ENCODE assay signal across 1 cellular context in the genomic region with DNA sequence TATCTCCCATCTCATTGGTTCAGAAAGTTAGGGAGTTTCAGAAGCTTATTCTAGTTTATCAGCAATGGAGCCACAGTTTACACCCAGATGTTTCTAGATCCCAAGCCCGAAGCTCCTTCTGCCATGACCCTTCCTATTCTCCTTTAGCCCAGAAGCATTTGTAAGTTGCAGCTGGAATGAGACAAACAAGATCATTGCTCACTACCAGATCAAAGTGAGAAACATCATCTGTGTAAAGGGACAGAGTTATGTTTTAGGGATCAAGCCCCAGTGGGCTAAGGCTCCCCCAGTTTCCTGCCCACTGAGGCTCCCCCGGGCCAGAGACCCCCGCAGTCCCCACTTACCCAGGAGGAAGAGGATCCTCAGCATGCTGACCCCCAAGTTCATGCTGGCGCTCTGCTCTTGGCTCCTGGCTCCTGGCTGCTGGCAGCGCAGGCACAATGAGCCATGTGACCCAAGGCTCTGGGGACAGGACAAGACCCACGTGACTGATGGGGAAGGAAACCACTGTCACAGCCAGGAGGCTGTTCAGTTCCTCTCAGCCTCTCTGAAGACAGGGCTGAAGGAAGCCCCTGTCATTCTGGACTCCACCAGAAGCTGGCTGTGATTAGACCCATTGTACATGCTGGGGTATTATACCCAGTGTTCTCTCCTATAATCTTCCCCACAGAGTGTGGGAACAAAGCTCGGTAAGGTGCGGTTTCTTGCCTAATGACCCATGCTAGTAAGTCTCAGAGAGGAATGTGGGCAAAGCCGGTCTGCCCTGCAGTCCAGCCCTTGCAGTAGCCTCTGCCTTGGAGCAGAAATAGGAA.
TF ChIP-seq lines count a peak whose summit lies in the region.

TSS of gene TMEM273 (minus strand) at position 442 of the 812 bp plus-strand sequence. CDS start at position 387, 55 bp downstream.

TF ChIP-seq in K562, 482 proteins besides CTCF, POLR2A, EP300 and RAD21 (continued from another document and continues in another):
- TF ChIP-seq, protein P1, sequence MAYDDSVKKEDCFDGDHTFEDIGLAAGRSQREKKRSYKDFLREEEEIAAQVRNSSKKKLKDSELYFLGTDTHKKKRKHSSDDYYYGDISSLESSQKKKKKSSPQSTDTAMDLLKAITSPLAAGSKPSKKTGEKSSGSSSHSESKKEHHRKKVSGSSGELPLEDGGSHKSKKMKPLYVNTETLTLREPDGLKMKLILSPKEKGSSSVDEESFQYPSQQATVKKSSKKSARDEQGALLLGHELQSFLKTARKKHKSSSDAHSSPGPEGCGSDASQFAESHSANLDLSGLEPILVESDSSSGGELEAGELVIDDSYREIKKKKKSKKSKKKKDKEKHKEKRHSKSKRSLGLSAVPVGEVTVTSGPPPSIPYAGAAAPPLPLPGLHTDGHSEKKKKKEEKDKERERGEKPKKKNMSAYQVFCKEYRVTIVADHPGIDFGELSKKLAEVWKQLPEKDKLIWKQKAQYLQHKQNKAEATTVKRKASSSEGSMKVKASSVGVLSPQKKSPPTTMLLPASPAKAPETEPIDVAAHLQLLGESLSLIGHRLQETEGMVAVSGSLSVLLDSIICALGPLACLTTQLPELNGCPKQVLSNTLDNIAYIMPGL (CRISPR knock-in tag; IDR thresholded peaks at IDR 0.05): no peak
- TF ChIP-seq, protein P2, sequence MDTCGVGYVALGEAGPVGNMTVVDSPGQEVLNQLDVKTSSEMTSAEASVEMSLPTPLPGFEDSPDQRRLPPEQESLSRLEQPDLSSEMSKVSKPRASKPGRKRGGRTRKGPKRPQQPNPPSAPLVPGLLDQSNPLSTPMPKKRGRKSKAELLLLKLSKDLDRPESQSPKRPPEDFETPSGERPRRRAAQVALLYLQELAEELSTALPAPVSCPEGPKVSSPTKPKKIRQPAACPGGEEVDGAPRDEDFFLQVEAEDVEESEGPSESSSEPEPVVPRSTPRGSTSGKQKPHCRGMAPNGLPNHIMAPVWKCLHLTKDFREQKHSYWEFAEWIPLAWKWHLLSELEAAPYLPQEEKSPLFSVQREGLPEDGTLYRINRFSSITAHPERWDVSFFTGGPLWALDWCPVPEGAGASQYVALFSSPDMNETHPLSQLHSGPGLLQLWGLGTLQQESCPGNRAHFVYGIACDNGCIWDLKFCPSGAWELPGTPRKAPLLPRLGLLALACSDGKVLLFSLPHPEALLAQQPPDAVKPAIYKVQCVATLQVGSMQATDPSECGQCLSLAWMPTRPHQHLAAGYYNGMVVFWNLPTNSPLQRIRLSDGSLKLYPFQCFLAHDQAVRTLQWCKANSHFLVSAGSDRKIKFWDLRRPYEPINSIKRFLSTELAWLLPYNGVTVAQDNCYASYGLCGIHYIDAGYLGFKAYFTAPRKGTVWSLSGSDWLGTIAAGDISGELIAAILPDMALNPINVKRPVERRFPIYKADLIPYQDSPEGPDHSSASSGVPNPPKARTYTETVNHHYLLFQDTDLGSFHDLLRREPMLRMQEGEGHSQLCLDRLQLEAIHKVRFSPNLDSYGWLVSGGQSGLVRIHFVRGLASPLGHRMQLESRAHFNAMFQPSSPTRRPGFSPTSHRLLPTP (IDR thresholded peaks at IDR 0.05; ENCODE audit: borderline replicate concordance, extremely low read depth, insufficient read length): no peak
- TF ChIP-seq ZNF280A (IDR thresholded peaks at IDR 0.05; ENCODE audit: low read depth, partially characterized antibody) (no peak), ZNF232 (CRISPR knock-in tag; IDR thresholded peaks at IDR 0.05) (no peak), MCM7 (IDR thresholded peaks at IDR 0.05) (no peak), KDM5B (IDR thresholded peaks at IDR 0.05; ENCODE audit: insufficient replicate concordance, low read depth, low read length) (peak; percentile 93), ZBTB7A (IDR thresholded peaks at IDR 0.05; ENCODE audit: borderline replicate concordance, control insufficient read depth, low read depth, low read length) (0 out of 2 replicates have a peak, but pooled peaks have one; percentile 18), SPI1 (IDR thresholded peaks at IDR 0.05; ENCODE audit: borderline replicate concordance, low read depth, low read length) (peak; percentile 69; the same call in 1 of the 2 replicates), HBP1 (CRISPR knock-in tag; IDR thresholded peaks at IDR 0.05) (no peak), ZNF263 (CRISPR knock-in tag; IDR thresholded peaks at IDR 0.05; ENCODE audit: borderline replicate concordance) (no peak), ZFPM2 (CRISPR knock-in tag; IDR thresholded peaks at IDR 0.05) (no peak), ZBED1 (IDR thresholded peaks at IDR 0.05) (no peak), PCBP1 (IDR thresholded peaks at IDR 0.05; ENCODE audit: low read depth, low read length, poor library complexity, severe bottlenecking) (no peak), LCOR (CRISPR knock-in tag; IDR thresholded peaks at IDR 0.05) (no peak), PTBP1 (IDR thresholded peaks at IDR 0.05; ENCODE audit: low read depth, low read length) (no peak), ZKSCAN1 (IDR thresholded peaks at IDR 0.05; ENCODE audit: low read depth, low read length) (no peak), ZNF311 (CRISPR knock-in tag; IDR thresholded peaks at IDR 0.05) (no peak), SAFB2 (IDR thresholded peaks at IDR 0.05; ENCODE audit: borderline replicate concordance, low read depth, low read length, severe bottlenecking) (no peak), PKNOX1 (IDR thresholded peaks at IDR 0.05) (peak; percentile 71), POLR3G (IDR thresholded peaks at IDR 0.05; ENCODE audit: extremely low read depth, insufficient read length, insufficient replicate concordance) (no peak), TEAD2 (tag; IDR thresholded peaks at IDR 0.05) (no peak), RBM39 (optimal IDR thresholded peaks at IDR 0.05; ENCODE audit: low read depth, low read length) (no peak), SMAD4 (CRISPR knock-in tag; conservative IDR thresholded peaks at IDR 0.05) (peak; percentile 87), PHF21A (IDR thresholded peaks at IDR 0.05; ENCODE audit: borderline replicate concordance, low read depth) (no peak), MECOM (CRISPR knock-in tag; IDR thresholded peaks at IDR 0.05) (no peak), TAF7 (tag; IDR thresholded peaks at IDR 0.05) (peak; percentile 41; the same call in 1 of the 2 replicates), PHB (CRISPR knock-in tag; IDR thresholded peaks at IDR 0.05) (no peak), MAFG (tag; conservative IDR thresholded peaks at IDR 0.05) (no peak), CC2D1A (IDR thresholded peaks at IDR 0.05) (0 out of 2 replicates have a peak, but pooled peaks have one; percentile 9), THAP12 (CRISPR knock-in tag; IDR thresholded peaks at IDR 0.05) (no peak), RFX1 (IDR thresholded peaks at IDR 0.05) (no peak), TAF9B (IDR thresholded peaks at IDR 0.05; ENCODE audit: partially characterized antibody) (no peak), RB1 (IDR thresholded peaks at IDR 0.05; ENCODE audit: low read depth) (no peak), NBN (IDR thresholded peaks at IDR 0.05; ENCODE audit: low read depth) (no peak), XRCC5 (IDR thresholded peaks at IDR 0.05; ENCODE audit: low read depth, low read length) (no peak), NEUROD1 (IDR thresholded peaks at IDR 0.05; ENCODE audit: borderline replicate concordance, low read depth, low read length, partially characterized antibody) (no peak), TSC22D4 (tag; IDR thresholded peaks at IDR 0.05) (no peak), DIDO1 (tag; IDR thresholded peaks at IDR 0.05; ENCODE audit: low read depth) (no peak), PCBP2 (IDR thresholded peaks at IDR 0.05; ENCODE audit: low read depth, low read length, poor library complexity, severe bottlenecking) (no peak)
- TF ChIP-seq, protein P3, sequence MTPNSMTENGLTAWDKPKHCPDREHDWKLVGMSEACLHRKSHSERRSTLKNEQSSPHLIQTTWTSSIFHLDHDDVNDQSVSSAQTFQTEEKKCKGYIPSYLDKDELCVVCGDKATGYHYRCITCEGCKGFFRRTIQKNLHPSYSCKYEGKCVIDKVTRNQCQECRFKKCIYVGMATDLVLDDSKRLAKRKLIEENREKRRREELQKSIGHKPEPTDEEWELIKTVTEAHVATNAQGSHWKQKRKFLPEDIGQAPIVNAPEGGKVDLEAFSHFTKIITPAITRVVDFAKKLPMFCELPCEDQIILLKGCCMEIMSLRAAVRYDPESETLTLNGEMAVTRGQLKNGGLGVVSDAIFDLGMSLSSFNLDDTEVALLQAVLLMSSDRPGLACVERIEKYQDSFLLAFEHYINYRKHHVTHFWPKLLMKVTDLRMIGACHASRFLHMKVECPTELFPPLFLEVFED (CRISPR knock-in tag; conservative IDR thresholded peaks at IDR 0.05): no peak
- TF ChIP-seq, protein P4, sequence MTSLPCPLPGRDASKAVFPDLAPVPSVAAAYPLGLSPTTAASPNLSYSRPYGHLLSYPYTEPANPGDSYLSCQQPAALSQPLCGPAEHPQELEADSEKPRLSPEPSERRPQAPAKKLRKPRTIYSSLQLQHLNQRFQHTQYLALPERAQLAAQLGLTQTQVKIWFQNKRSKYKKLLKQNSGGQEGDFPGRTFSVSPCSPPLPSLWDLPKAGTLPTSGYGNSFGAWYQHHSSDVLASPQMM (CRISPR knock-in tag; IDR thresholded peaks at IDR 0.05): no peak
- TF ChIP-seq, protein P5, sequence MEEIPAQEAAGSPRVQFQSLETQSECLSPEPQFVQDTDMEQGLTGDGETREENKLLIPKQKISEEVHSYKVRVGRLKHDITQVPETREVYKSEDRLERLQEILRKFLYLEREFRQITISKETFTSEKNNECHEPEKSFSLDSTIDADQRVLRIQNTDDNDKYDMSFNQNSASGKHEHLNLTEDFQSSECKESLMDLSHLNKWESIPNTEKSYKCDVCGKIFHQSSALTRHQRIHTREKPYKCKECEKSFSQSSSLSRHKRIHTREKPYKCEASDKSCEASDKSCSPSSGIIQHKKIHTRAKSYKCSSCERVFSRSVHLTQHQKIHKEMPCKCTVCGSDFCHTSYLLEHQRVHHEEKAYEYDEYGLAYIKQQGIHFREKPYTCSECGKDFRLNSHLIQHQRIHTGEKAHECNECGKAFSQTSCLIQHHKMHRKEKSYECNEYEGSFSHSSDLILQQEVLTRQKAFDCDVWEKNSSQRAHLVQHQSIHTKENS (CRISPR knock-in tag; IDR thresholded peaks at IDR 0.05): 0 out of 2 replicates have a peak, but pooled peaks have one; percentile 77
- TF ChIP-seq, protein P6, sequence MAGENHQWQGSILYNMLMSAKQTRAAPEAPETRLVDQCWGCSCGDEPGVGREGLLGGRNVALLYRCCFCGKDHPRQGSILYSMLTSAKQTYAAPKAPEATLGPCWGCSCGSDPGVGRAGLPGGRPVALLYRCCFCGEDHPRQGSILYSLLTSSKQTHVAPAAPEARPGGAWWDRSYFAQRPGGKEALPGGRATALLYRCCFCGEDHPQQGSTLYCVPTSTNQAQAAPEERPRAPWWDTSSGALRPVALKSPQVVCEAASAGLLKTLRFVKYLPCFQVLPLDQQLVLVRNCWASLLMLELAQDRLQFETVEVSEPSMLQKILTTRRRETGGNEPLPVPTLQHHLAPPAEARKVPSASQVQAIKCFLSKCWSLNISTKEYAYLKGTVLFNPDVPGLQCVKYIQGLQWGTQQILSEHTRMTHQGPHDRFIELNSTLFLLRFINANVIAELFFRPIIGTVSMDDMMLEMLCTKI (IDR thresholded peaks at IDR 0.05; ENCODE audit: partially characterized antibody): no peak
